13 cellular contexts compared by ENCODE assay signal in genomic region chr10:33252794-33253203, GRCh38.
DNase-seq lines count a peak whose midpoint lies in the region; ATAC-seq, FAIRE-seq and TF ChIP-seq lines count a peak whose summit lies in the region.
"Had no signal": no experiment of that assay in that cellular context is flagged by ENCODE, and none has a peak within 500 bp of the region (broad histone marks: within the 10 kb centered on the region; RNA-seq: fewer than 3 reads in every experiment).

No MANE protein-coding gene starts in this region.

- no peak overlapping the region for H3K4me3 ChIP-seq in AG04449 (ENCODE audit: low read depth, low read length)
- H3K4me3 ChIP-seq: uterus had no signal

- H3K27ac Mint-ChIP-seq in activated T-helper 2 cell treated with anti-CD3 and anti-CD28 coated beads, Interferon-gamma antibody, Interleukin-2, Interleukin-4, amounts not matched to agents 10 μg/mL and 5 μg/mL and 100 μg/mL, durations not matched to agents 14 hours and 24 hours and 36 hours, result peak overlapping the region; percentile 81
- H3K27ac Mint-ChIP-seq: T-helper 17 cell had no signal

- H3K9me3 Mint-ChIP-seq in activated T-helper 2 cell treated with anti-CD3 and anti-CD28 coated beads, Interferon-gamma antibody, Interleukin-2, Interleukin-4, amounts not matched to agents 10 μg/mL and 5 μg/mL and 100 μg/mL, durations not matched to agents 14 hours and 24 hours and 36 hours, result peaks cover 17% of the 10 kb centered on the region

- H3K4me1 Mint-ChIP-seq in activated T-helper 2 cell treated with anti-CD3 and anti-CD28 coated beads, Interferon-gamma antibody, Interleukin-2, Interleukin-4, amounts not matched to agents 10 μg/mL and 5 μg/mL and 100 μg/mL, durations not matched to agents 14 hours and 24 hours and 36 hours (ENCODE audit: low read depth), result peaks cover 59% of the 10 kb centered on the region

- peak; percentile 68 for FAIRE-seq in islet of Langerhans (lab: Jason Lieb, UNC)

- intact Hi-C loops in activated T-helper 2 cell treated with anti-CD3 and anti-CD28 coated beads, Interferon-gamma antibody, Interleukin-2, Interleukin-4, amounts not matched to agents 10 μg/mL and 5 μg/mL and 100 μg/mL, durations not matched to agents 14 hours and 24 hours and 36 hours (cut with micrococcal nuclease), result loop anchor here (1.0 to 10.0 kb wide), 8 partner anchors 13 to 1098 kb away; no protein-coding TSS in a partner anchor

- no peak for ATAC-seq in GM18498 (IDR thresholded peaks at IDR 0.05; ENCODE audit: unreplicated experiment)
- ATAC-seq: T-helper 17 cell had no signal

- POLR2A ChIA-PET in AG04449 (lab: Yijun Ruan, JAX), result interaction anchor here (1.0 kb wide), 1 partner anchor 20 kb away, joined by 4 read pairs; no protein-coding TSS in a partner anchor

- H3K36me3 Mint-ChIP-seq in activated T-helper 2 cell treated with anti-CD3 and anti-CD28 coated beads, Interferon-gamma antibody, Interleukin-2, Interleukin-4, amounts not matched to agents 10 μg/mL and 5 μg/mL and 100 μg/mL, durations not matched to agents 14 hours and 24 hours and 36 hours (ENCODE audit: low read depth), result peaks cover 33% of the 10 kb centered on the region

- CTCF ChIA-PET in AG04449 (lab: Yijun Ruan, JAX), result no interaction called here

- TF ChIP-seq CTCF in AG04449 (IDR thresholded peaks at IDR 0.05; ENCODE audit: insufficient read depth, low read length, missing control alignments), result no peak

- H3K27me3 Mint-ChIP-seq in activated T-helper 2 cell treated with anti-CD3 and anti-CD28 coated beads, Interferon-gamma antibody, Interleukin-2, Interleukin-4, amounts not matched to agents 10 μg/mL and 5 μg/mL and 100 μg/mL, durations not matched to agents 14 hours and 24 hours and 36 hours (ENCODE audit: low read depth), result peaks cover 39% of the 10 kb centered on the region
- H3K27me3 Mint-ChIP-seq: T-helper 17 cell had no signal

- peak; percentile 77 for DNase-seq in AG04449 (ENCODE audit: low read depth, low spot score)
- DNase-seq in ELR (ENCODE audit: low read depth), result peak; percentile 89
- DNase-seq in activated T-helper 2 cell treated with anti-CD3 and anti-CD28 coated beads, Interferon-gamma antibody, Interleukin-2, Interleukin-4, amounts not matched to agents 10 μg/mL and 5 μg/mL and 100 μg/mL, durations not matched to agents 14 hours and 24 hours and 36 hours (ENCODE audit: low spot score), result no peak
- DNase-seq in stimulated activated CD4-positive, alpha-beta T cell treated with anti-CD3 and anti-CD28 coated beads, Interleukin-4, amount 100 ng/mL, for 4 hours, result no peak
- DNase-seq in NCI-H2081 (lab: John Stamatoyannopoulos, UW), result no peak
- DNase-seq in HK-2 (ENCODE audit: unreplicated experiment), result no peak
- DNase-seq: activated gamma-delta T cell treated with Interleukin-2 at 50 U/mL for 16 hours, foreskin melanocyte, NCI-H69, T-helper 17 cell, uterus had no signal

- no peak overlapping the region for H3K4me3 Mint-ChIP-seq in activated T-helper 2 cell treated with anti-CD3 and anti-CD28 coated beads, Interferon-gamma antibody, Interleukin-2, Interleukin-4, amounts not matched to agents 10 μg/mL and 5 μg/mL and 100 μg/mL, durations not matched to agents 14 hours and 24 hours and 36 hours (ENCODE audit: low read depth)
- H3K4me3 Mint-ChIP-seq: T-helper 17 cell had no signal

Comparison
In these comparisons a context has a peak if more than half of its experiments do, and no peak if none do; other contexts are left out.
1. DNase-seq: peak in AG04449 (single experiment) and ELR (single experiment); none in activated T-helper 2 cell treated with anti-CD3 and anti-CD28 coated beads, Interferon-gamma antibody, Interleukin-2, Interleukin-4, amounts not matched to agents 10 μg/mL and 5 μg/mL and 100 μg/mL, durations not matched to agents 14 hours and 24 hours and 36 hours (single experiment), stimulated activated CD4-positive, alpha-beta T cell treated with anti-CD3 and anti-CD28 coated beads, Interleukin-4, amount 100 ng/mL, for 4 hours (0 of 2), NCI-H2081 (0 of 2) and HK-2 (single experiment).